Comparison of ENCODE assay signal across 12 cellular contexts in the genomic region with DNA sequence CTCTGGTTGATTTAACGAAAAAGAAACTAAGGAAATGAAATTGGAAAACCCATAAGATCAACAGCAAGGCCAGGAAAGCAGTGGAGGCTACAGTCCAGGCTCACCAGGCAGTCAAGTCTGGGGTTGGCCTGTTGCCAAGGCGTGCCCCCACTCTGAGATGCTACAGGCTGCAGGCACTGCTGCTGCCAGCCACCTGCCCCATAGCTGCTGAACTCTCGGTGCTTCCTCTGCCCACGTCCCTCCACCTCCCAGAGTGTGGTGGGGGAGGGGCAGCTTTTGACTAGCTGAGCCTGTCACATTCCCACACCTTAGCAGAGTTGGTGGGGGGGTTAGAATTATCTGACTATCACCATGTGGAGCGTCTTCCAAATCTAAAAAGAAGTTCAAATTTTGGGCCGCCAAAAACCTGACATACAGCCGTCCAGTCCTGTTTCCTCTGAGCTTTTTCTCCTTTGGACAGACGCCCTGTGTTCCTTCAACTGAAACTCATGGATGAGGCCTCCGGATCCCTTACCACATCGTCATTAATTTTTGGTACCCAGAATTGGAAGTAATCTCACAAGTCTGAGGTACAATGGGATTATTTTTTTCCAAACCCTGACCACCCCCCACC. TPM values are rescaled to one million over a fixed set of nuclear protein-coding genes. Genes with fewer than 3 reads are reported as not detected.
DNase-seq lines count a peak whose midpoint lies in the region; ATAC-seq and TF ChIP-seq lines count a peak whose summit lies in the region.
"Had no signal": no experiment of that assay in that cellular context is flagged by ENCODE, and none has a peak within 500 bp of the region (broad histone marks: within the 10 kb centered on the region; RNA-seq: fewer than 3 reads in every experiment).

No MANE protein-coding gene starts in this region.

- no peak overlapping the region for H2BK120ac ChIP-seq in neuronal stem cell (ENCODE audit: low read depth, low read length)

- peak overlapping the region; percentile 84 for H3K27ac Mint-ChIP-seq in HFFc6
- no peak overlapping the region for H3K27ac Mint-ChIP-seq in activated T-cell treated with anti-CD3 and anti-CD28 coated beads, Interleukin-2, amount 50 U/mL, for 72 hours

- no peaks in the 10 kb centered on the region; the same call in 1 of the 2 replicates for H3K36me3 Mint-ChIP-seq in HFFc6 (ENCODE audit: low read depth)
- peaks cover 0 to under 1% of the 10 kb centered on the region in 2 donors for H3K36me3 Mint-ChIP-seq in activated T-cell treated with anti-CD3 and anti-CD28 coated beads, Interleukin-2, amount 50 U/mL, for 72 hours (ENCODE audit: insufficient read depth in 2 of 2)

- peak overlapping the region; percentile 56 for H3K4me3 Mint-ChIP-seq in HFFc6
- H3K4me3 Mint-ChIP-seq in activated T-cell treated with anti-CD3 and anti-CD28 coated beads, Interleukin-2, amount 50 U/mL, for 72 hours, result no peak overlapping the region

- peaks cover 18 to 29% (median 21%) of the 10 kb centered on the region in 3 experiments for H3K27me3 ChIP-seq in neuronal stem cell (ENCODE audit: control insufficient read depth in 3 of 3, insufficient read depth in 3 of 3, low read depth in 1 of 3, low read length in 3 of 3)

- no peak overlapping the region for H3K18ac ChIP-seq in neuronal stem cell (ENCODE audit: low read length)

- H3K9me3 ChIP-seq in neuronal stem cell (replicated peaks in 1 of 2; ENCODE audit: control insufficient read depth in 2 of 2, insufficient read depth in 1 of 2, low read depth in 1 of 2, low read length in 2 of 2), result peaks cover 0 to 2% of the 10 kb centered on the region in 2 donors
- H3K9me3 ChIP-seq: Peyer's patch had no signal

- no peak overlapping the region for H3K4me2 ChIP-seq in neuronal stem cell (ENCODE audit: insufficient read depth, low read length, poor library complexity, severe bottlenecking)

- WGBS in neuronal stem cell (ENCODE audit: extremely low coverage in 2 of 2, insufficient read length in 2 of 2, insufficient replicate concordance in 1 of 2), 2 donors, result no CpG with 5 or more reads among the region's 10 CpGs

- TF ChIP-seq CTCF in HFFc6 (IDR thresholded peaks at IDR 0.05), result no peak

- peaks cover 18% of the 10 kb centered on the region for H3K27me3 Mint-ChIP-seq in HFFc6 (ENCODE audit: insufficient read depth)
- peaks cover 2% of the 10 kb centered on the region for H3K27me3 Mint-ChIP-seq in activated T-cell treated with anti-CD3 and anti-CD28 coated beads, Interleukin-2, amount 50 U/mL, for 72 hours (ENCODE audit: low read depth)

- no peak overlapping the region for H3K14ac ChIP-seq in neuronal stem cell (ENCODE audit: low read length)

- H4K8ac ChIP-seq in neuronal stem cell (ENCODE audit: low read depth, low read length), result no peak overlapping the region

- H3K4me3 ChIP-seq in neuronal stem cell (ENCODE audit: low read length in 2 of 2), result no peak overlapping the region
- H3K4me3 ChIP-seq: Peyer's patch had no signal

- no peak overlapping the region for H2BK15ac ChIP-seq in neuronal stem cell (ENCODE audit: low read length)

- H3K9me3 Mint-ChIP-seq in HFFc6, result no peaks in the 10 kb centered on the region; the same call in 1 of the 2 replicates
- H3K9me3 Mint-ChIP-seq in activated T-cell treated with anti-CD3 and anti-CD28 coated beads, Interleukin-2, amount 50 U/mL, for 72 hours, result no peaks in the 10 kb centered on the region

- H3K4ac ChIP-seq in neuronal stem cell (ENCODE audit: low read length), result no peak overlapping the region

- DNase-seq in NCI-H2171 treated with DMSO at 0.1 percent for 48 hours (lab: John Stamatoyannopoulos, UW) (peak; percentile 23), NCI-H2171 (lab: John Stamatoyannopoulos, UW) (no peak), HFFc6 (no peak), SW480 (ENCODE audit: low spot score) (peak; percentile 84), neuronal stem cell (ENCODE audit: low spot score) (no peak), NCI-H1694 treated with DMSO at 0.1 percent for 48 hours (lab: John Stamatoyannopoulos, UW) (no peak)
- DNase-seq in activated T-cell treated with anti-CD3 and anti-CD28 coated beads, Interleukin-2, amount 50 U/mL, for 72 hours, result no peak
- DNase-seq: NCI-H187, WERI-Rb-1 had no signal

- H3K27ac ChIP-seq in neuronal stem cell (replicated peaks; ENCODE audit: low read length), result no peak overlapping the region
- H3K27ac ChIP-seq: Peyer's patch, WERI-Rb-1 had no signal

- peaks cover 39% of the 10 kb centered on the region for H3K4me1 Mint-ChIP-seq in HFFc6 (ENCODE audit: low read depth)
- H3K4me1 Mint-ChIP-seq in activated T-cell treated with anti-CD3 and anti-CD28 coated beads, Interleukin-2, amount 50 U/mL, for 72 hours (ENCODE audit: low read depth), result peaks cover 36% of the 10 kb centered on the region

- H4K91ac ChIP-seq in neuronal stem cell (ENCODE audit: low read depth, low read length, poor library complexity), result peak overlapping the region; percentile 19

- H2BK5ac ChIP-seq in neuronal stem cell (ENCODE audit: low read length), result no peak overlapping the region

- H2AK5ac ChIP-seq in neuronal stem cell (ENCODE audit: low read depth, low read length), result no peak overlapping the region

- H3K36me3 ChIP-seq in neuronal stem cell (replicated peaks in 1 of 2; ENCODE audit: control insufficient read depth in 2 of 2, insufficient read depth in 2 of 2, low read length in 2 of 2), result no peaks in the 10 kb centered on the region
- H3K36me3 ChIP-seq: Peyer's patch, WERI-Rb-1 had no signal

- no peak overlapping the region for H3K23ac ChIP-seq in neuronal stem cell (ENCODE audit: low read depth, low read length, poor library complexity)

- no peak overlapping the region for H2AFZ ChIP-seq in neuronal stem cell (ENCODE audit: low read length)

- peaks cover 8% of the 10 kb centered on the region in 2 donors for H3K4me1 ChIP-seq in neuronal stem cell (ENCODE audit: control insufficient read depth in 2 of 2, insufficient read depth in 1 of 2, low read depth in 1 of 2, low read length in 2 of 2)

- H3K9ac ChIP-seq in neuronal stem cell (ENCODE audit: low read depth, low read length, poor library complexity), result no peak overlapping the region

- ATAC-seq in HG03520 (IDR thresholded peaks at IDR 0.05; ENCODE audit: unreplicated experiment), result no peak
- no peak for ATAC-seq in activated T-cell treated with anti-CD3 and anti-CD28 coated beads, Interleukin-2, amount 50 U/mL, for 72 hours (replicated peaks in 1 of 2)

- no peak overlapping the region for H2BK12ac ChIP-seq in neuronal stem cell (ENCODE audit: low read length)

- H3K79me1 ChIP-seq in neuronal stem cell (ENCODE audit: low read depth, low read length), result no peaks in the 10 kb centered on the region

RNA-seq across cellular contexts. Expression of a gene that starts 3.9 kb away (rescaled TPM):
- 1 to 10 TPM; 2.4 to 4.4 (median 3.7) TPM for total RNA-seq in HFFc6 (2021; fragmentation: NEBNext Ultra II Directional; extraction: Animal tissue kit (Norgen Biotek cat#: 25700))
- polyA plus RNA-seq in neuronal stem cell (2013, experiment 1 of 2), result 0.07 TPM
- 0.08 TPM for polyA plus RNA-seq in neuronal stem cell (2013, experiment 2 of 2)
- total RNA-seq in activated T-cell treated with anti-CD3 and anti-CD28 coated beads, Interleukin-2, amount 50 U/mL, for 72 hours, result 1 to 10 TPM; 1.0 to 1.2 TPM
- total RNA-seq: G401 had no signal

Comparison
In these comparisons a context has a peak if more than half of its experiments do, and no peak if none do; other contexts are left out.
1. DNase-seq: peak in NCI-H2171 treated with DMSO at 0.1 percent for 48 hours (single experiment) and SW480 (single experiment); none in NCI-H2171 (single experiment), HFFc6 (single experiment), neuronal stem cell (single experiment), NCI-H1694 treated with DMSO at 0.1 percent for 48 hours (single experiment) and activated T-cell treated with anti-CD3 and anti-CD28 coated beads, Interleukin-2, amount 50 U/mL, for 72 hours (0 of 2).